8 cellular contexts compared by ENCODE assay signal in genomic region chr2:97995026-97995733, GRCh38. TPM values are rescaled to one million over a fixed set of nuclear protein-coding genes. Genes with fewer than 3 reads are reported as not detected.
DNase-seq lines count a peak whose midpoint lies in the region; ATAC-seq and TF ChIP-seq lines count a peak whose summit lies in the region.

No MANE protein-coding gene starts in this region.

- peak overlapping the region; percentile 74 for H3K4me3 ChIP-seq in cardiac muscle cell
- H3K4me3 ChIP-seq in uterus = peak overlapping the region; percentile 51 to 94

- DNase-seq in CD4-positive, alpha-beta T cell = peak; percentile 10 to 52 (median 24)
- DNase-seq in activated naive CD4-positive, alpha-beta T cell (lab: John Stamatoyannopoulos, UW) = peak in 3 of 4 experiments; percentile 17 to 31 (median 28)
- peak; percentile 52 to 79 for DNase-seq in cardiac muscle cell (ENCODE audit: low read depth in 1 of 2, low spot score in 1 of 2)
- DNase-seq in progenitor cell of endocrine pancreas (ENCODE audit: low spot score, unreplicated experiment) = peak; percentile 37
- DNase-seq in uterus = peak; percentile 18 to 36

- peaks cover 51% of the 10 kb centered on the region for H3K4me1 Mint-ChIP-seq in CD4-positive, alpha-beta T cell (ENCODE audit: low read depth)
- H3K4me1 Mint-ChIP-seq in progenitor cell of endocrine pancreas (ENCODE audit: low read depth) = peaks cover 46% of the 10 kb centered on the region

- H3K27me3 Mint-ChIP-seq in CD4-positive, alpha-beta T cell = no peaks in the 10 kb centered on the region
- H3K27me3 Mint-ChIP-seq in progenitor cell of endocrine pancreas = no peaks in the 10 kb centered on the region

- no peaks in the 10 kb centered on the region for H3K9me3 ChIP-seq in CD4-positive, alpha-beta T cell (ENCODE audit: control insufficient read depth, low read length)
- H3K9me3 ChIP-seq in cardiac muscle cell (ENCODE audit: low read depth) (no peaks in the 10 kb centered on the region), uterus (no peaks in the 10 kb centered on the region)

- peak; percentile 19 for ATAC-seq in CD4-positive, alpha-beta T cell (ENCODE audit: poor library complexity)
- ATAC-seq in GM19351 (IDR thresholded peaks at IDR 0.05; ENCODE audit: unreplicated experiment) (peak; percentile 25), HG03457 (IDR thresholded peaks at IDR 0.05; ENCODE audit: unreplicated experiment) (peak; percentile 25)

- TF ChIP-seq POLR2A in Raji (IDR thresholded peaks at IDR 0.05; ENCODE audit: insufficient read depth, low read depth, low read length) = peak; percentile 72
- no peak for TF ChIP-seq POLR2A in uterus (IDR thresholded peaks at IDR 0.05)

- no peaks in the 10 kb centered on the region for H3K36me3 ChIP-seq in cardiac muscle cell
- H3K36me3 ChIP-seq in uterus = no peaks in the 10 kb centered on the region

- peaks cover 4% of the 10 kb centered on the region for H3K36me3 Mint-ChIP-seq in CD4-positive, alpha-beta T cell (ENCODE audit: low read depth)
- H3K36me3 Mint-ChIP-seq in progenitor cell of endocrine pancreas (ENCODE audit: insufficient read depth) = no peaks in the 10 kb centered on the region

- peak overlapping the region; percentile 86 for H3K27ac Mint-ChIP-seq in CD4-positive, alpha-beta T cell
- peak overlapping the region; percentile 98 for H3K27ac Mint-ChIP-seq in progenitor cell of endocrine pancreas

- peak overlapping the region; percentile 94 for H3K4me3 Mint-ChIP-seq in CD4-positive, alpha-beta T cell
- H3K4me3 Mint-ChIP-seq in progenitor cell of endocrine pancreas (ENCODE audit: low read depth) = peak overlapping the region; percentile 90

- no peaks in the 10 kb centered on the region for H3K9me3 Mint-ChIP-seq in CD4-positive, alpha-beta T cell
- H3K9me3 Mint-ChIP-seq in progenitor cell of endocrine pancreas (ENCODE audit: low read depth) = no peaks in the 10 kb centered on the region

- CTCF ChIA-PET in CD4-positive, alpha-beta T cell (lab: Charles Lee) = no interaction called here

- peaks cover 16% of the 10 kb centered on the region for H3K4me1 ChIP-seq in cardiac muscle cell (ENCODE audit: low read depth)
- H3K4me1 ChIP-seq in uterus = peaks cover 5 to 7% of the 10 kb centered on the region in 2 donors

- no peaks in the 10 kb centered on the region for H3K27me3 ChIP-seq in CD4-positive, alpha-beta T cell (ENCODE audit: control insufficient read depth, insufficient read depth, low read length)
- H3K27me3 ChIP-seq in cardiac muscle cell (no peaks in the 10 kb centered on the region), uterus (no peaks in the 10 kb centered on the region)

- H3K27ac ChIP-seq in CD4-positive, alpha-beta T cell (ENCODE audit: low read depth, low read length) = peak overlapping the region; percentile 93
- H3K27ac ChIP-seq in cardiac muscle cell = peak overlapping the region; percentile 98
- H3K27ac ChIP-seq in uterus = peak overlapping the region; percentile 90 to 98

- POLR2A ChIA-PET in CD4-positive, alpha-beta T cell (lab: Charles Lee) = interaction anchor here (0.5 to 1.0 kb wide), 2 partner anchors 16 to 31 kb away, joined by 3 to 4 read pairs; no protein-coding TSS in a partner anchor

- no peak for TF ChIP-seq CTCF in CD4-positive, alpha-beta T cell (IDR thresholded peaks at IDR 0.05)
- no peak for TF ChIP-seq CTCF in cardiac muscle cell (IDR thresholded peaks at IDR 0.05; ENCODE audit: low read depth, low read length)
- peak; percentile 5 for TF ChIP-seq CTCF in progenitor cell of endocrine pancreas (IDR thresholded peaks at IDR 0.05; ENCODE audit: unreplicated experiment)
- TF ChIP-seq CTCF in uterus (IDR thresholded peaks at IDR 0.05) = no peak

- intact Hi-C loops in CD4-positive, alpha-beta T cell (cut with DNase I, micrococcal nuclease) = loop anchor here in 1 of 2 experiments (5.0 to 10.0 kb wide), 9 partner anchors 280 to 1358 kb away; partner anchors contain the start of genes ACTR1B, COX5B, EIF5B and KANSL3
- intact Hi-C loops in uterus (cut with DNase I; ENCODE audit: low total_unique reads) = no loop called here

RNA-seq across cellular contexts. Expression of gene TMEM131, which starts 0.6 kb away (rescaled TPM):
- 10 to 100 TPM; 29.2 to 33.6 TPM for total RNA-seq in CD4-positive, alpha-beta T cell
- total RNA-seq in cardiac muscle cell (15.3 and 19.1 TPM in 2 replicates), progenitor cell of endocrine pancreas (57.1 and 58.8 TPM in 2 replicates), uterus (10 to 100 TPM; 14.1 to 62.4 (median 35.4) TPM)
- 16.3 and 23.6 TPM in 2 replicates for polyA plus RNA-seq in cardiac muscle cell

Comparison
In these comparisons a context has a peak if more than half of its experiments do, and no peak if none do; other contexts are left out.
1. Peak in every context shown above with its lines: DNase-seq, ATAC-seq, H3K4me3 ChIP-seq and H3K27ac ChIP-seq.